8 cellular contexts compared by ENCODE assay signal in the genomic region with DNA sequence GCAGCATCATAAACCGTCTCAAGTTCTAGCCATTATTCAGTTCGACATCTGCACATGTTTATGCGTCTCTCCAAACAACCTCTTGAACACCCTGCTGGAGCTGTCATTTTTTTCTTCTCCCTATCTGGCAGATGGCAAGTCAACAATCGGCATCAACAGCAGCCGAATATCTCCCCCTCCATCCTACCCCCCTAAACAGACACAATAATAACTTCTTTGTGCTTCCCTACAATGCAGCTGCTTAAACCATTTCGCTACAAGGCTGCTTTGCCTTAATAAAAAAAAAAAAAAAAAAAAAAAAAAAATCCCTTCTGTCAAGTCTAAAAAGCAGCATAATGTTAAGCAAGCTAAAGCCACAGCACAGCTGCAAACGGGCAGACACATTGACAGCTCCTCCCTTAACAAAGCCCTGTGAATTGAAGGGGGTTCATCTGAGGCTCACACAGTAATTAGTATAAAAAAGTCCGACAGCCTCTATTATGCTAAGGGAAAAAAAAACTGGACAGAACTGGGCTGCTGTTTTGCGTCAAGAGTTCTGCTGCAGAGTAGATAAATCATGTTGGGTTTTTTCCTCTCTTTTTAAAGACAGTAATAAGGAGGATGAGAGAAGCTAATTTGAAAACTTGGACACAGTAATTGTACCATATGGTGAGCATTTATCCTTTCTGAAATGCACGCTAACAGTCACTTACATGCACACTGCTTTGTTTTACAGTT.
DNase-seq lines count a peak whose midpoint lies in the region; ATAC-seq and TF ChIP-seq lines count a peak whose summit lies in the region.

No MANE protein-coding gene starts in this region.

- intact Hi-C loops in adrenal gland (cut with DNase I): no loop called here
- intact Hi-C loops in breast epithelium (cut with DNase I; ENCODE audit: low total_unique reads): no loop called here
- intact Hi-C loops in aorta (cut with DNase I): no loop called here

- peak overlapping the region; percentile 35 for H3K4me3 ChIP-seq in AG10803 (ENCODE audit: low read length)
- peak overlapping the region in 1 of 4 donors; percentile 5 for H3K4me3 ChIP-seq in adrenal gland
- no peak overlapping the region for H3K4me3 ChIP-seq in breast epithelium
- no peak overlapping the region for H3K4me3 ChIP-seq in aorta (ENCODE audit: low read length in 2 of 2)

- DNase-seq in AG10803 (ENCODE audit: low read depth): peak; percentile 90
- DNase-seq in NCI-H146 (lab: John Stamatoyannopoulos, UW): peak; percentile 95
- DNase-seq in adrenal gland: peak in 5 of 7 donors; percentile 21 to 74 (median 27)
- DNase-seq in medulla oblongata (ENCODE audit: extremely low spot score): peak; percentile 82
- no peak for DNase-seq in breast epithelium (ENCODE audit: low spot score in 2 of 2)
- DNase-seq in aorta: no peak

- no peaks in the 10 kb centered on the region for H3K9me3 ChIP-seq in adrenal gland (replicated peaks in 1 of 3)
- H3K9me3 ChIP-seq in breast epithelium: no peaks in the 10 kb centered on the region
- no peaks in the 10 kb centered on the region for H3K9me3 ChIP-seq in aorta (ENCODE audit: control insufficient read depth, low read length)

- H3K27me3 ChIP-seq in adrenal gland: no peaks in the 10 kb centered on the region
- H3K27me3 ChIP-seq in breast epithelium: no peaks in the 10 kb centered on the region
- no peaks in the 10 kb centered on the region for H3K27me3 ChIP-seq in aorta (ENCODE audit: control insufficient read depth in 1 of 2, insufficient read depth in 2 of 2, low read length in 1 of 2)

- H3K4me1 ChIP-seq in adrenal gland (replicated peaks in 1 of 2): peaks cover 0 to 43% of the 10 kb centered on the region in 2 donors
- no peaks in the 10 kb centered on the region for H3K4me1 ChIP-seq in breast epithelium
- peaks cover 1 to 3% of the 10 kb centered on the region in 2 donors for H3K4me1 ChIP-seq in aorta (ENCODE audit: control insufficient read depth in 1 of 2, insufficient read depth in 2 of 2, low read length in 2 of 2)

- 38 to 47% (median 45%) methylated on average over 10 of the region's 10 CpGs for WGBS in adrenal gland, 4 donors
- WGBS in aorta, 2 donors: 59 to 64% methylated on average over 10 of the region's 10 CpGs

- TF ChIP-seq CTCF in AG10803 (conservative IDR thresholded peaks at IDR 0.05; ENCODE audit: low read length): no peak
- no peak for TF ChIP-seq CTCF in adrenal gland (IDR thresholded peaks at IDR 0.05)
- TF ChIP-seq CTCF in breast epithelium (IDR thresholded peaks at IDR 0.05): no peak

- TF ChIP-seq POLR2A in adrenal gland (IDR thresholded peaks at IDR 0.05) (no peak), breast epithelium (IDR thresholded peaks at IDR 0.05) (no peak)

- no peaks in the 10 kb centered on the region for H3K36me3 ChIP-seq in adrenal gland (replicated peaks in 1 of 2)
- H3K36me3 ChIP-seq in breast epithelium: no peaks in the 10 kb centered on the region
- H3K36me3 ChIP-seq in aorta (ENCODE audit: control insufficient read depth in 1 of 2, insufficient read depth in 2 of 2, low read length in 1 of 2): no peaks in the 10 kb centered on the region

- no peak overlapping the region for H3K27ac ChIP-seq in adrenal gland
- no peak overlapping the region for H3K27ac ChIP-seq in breast epithelium
- no peak overlapping the region for H3K27ac ChIP-seq in aorta (ENCODE audit: low read depth in 1 of 2, low read length in 2 of 2)

- no peak for ATAC-seq in aorta (ENCODE audit: low FRiP score)
- no peak for ATAC-seq in HG02885 (IDR thresholded peaks at IDR 0.05; ENCODE audit: poor library complexity, unreplicated experiment)
- ATAC-seq in GM21825 (IDR thresholded peaks at IDR 0.05; ENCODE audit: unreplicated experiment): no peak

Comparison
In these comparisons a context has a peak if more than half of its experiments do, and no peak if none do; other contexts are left out.
1. DNase-seq: peak in AG10803 (single experiment), NCI-H146 (single experiment), adrenal gland (5 of 7) and medulla oblongata (single experiment); none in breast epithelium (0 of 2) and aorta (0 of 2).